In genomic region chr10:57785068-57785467, GRCh38 we compare ENCODE assay signal across 23 cellular contexts.
"Had no signal": no experiment of that assay in that cellular context is flagged by ENCODE, and none has a peak within 500 bp of the region (broad histone marks: within the 10 kb centered on the region; RNA-seq: fewer than 3 reads in every experiment).

No MANE protein-coding gene starts in this region.

- H3K4me3 ChIP-seq: ascending aorta, esophagus squamous epithelium, gastroesophageal sphincter, lower lobe of right lung, testis had no signal

- H3K9me3 ChIP-seq: ascending aorta, esophagus squamous epithelium, gastroesophageal sphincter, lower lobe of right lung, testis had no signal

- DNase-seq: activated CD4-positive, alpha-beta T cell treated with anti-CD3 and anti-CD28 coated beads, Interleukin-2, amount 50 U/mL, for 1 hour; activated CD4-positive, CD25-positive, alpha-beta regulatory T cell treated with anti-CD3 and anti-CD28 coated beads, Interleukin-2, amount 50 U/mL, for 72 hours; activated CD8-positive, alpha-beta T cell treated with anti-CD3 and anti-CD28 coated beads, Interleukin-2, amount 10 ng/mL, durations not matched to agents 7 days and 5 days; activated gamma-delta T cell treated with Interleukin-2 at 50 U/mL for 16 hours; brain microvascular endothelial cell; effector memory CD4-positive, alpha-beta T cell; esophagus squamous epithelium; head of caudate nucleus; hypothalamus; left colon; lower lobe of right lung; naive B cell; nucleus accumbens; small intestine; stimulated activated CD4-positive, alpha-beta T cell treated with anti-CD3 and anti-CD28 coated beads, Interleukin-15, amount 100 ng/mL, for 24 hours; stimulated activated naive B cell treated with anti-CD40 and anti-IgM and Interleukin-4, amounts not matched to agents 10 μg/mL and 1 μg/mL and 100 μg/mL, for 72 hours; testis had no signal

- FAIRE-seq: colon, endothelial cell of umbilical vein, islet of Langerhans, small intestine had no signal

- H3K27ac ChIP-seq: ascending aorta, brain microvascular endothelial cell, esophagus squamous epithelium, gastroesophageal sphincter, lower lobe of right lung, testis, VCaP had no signal

- H3K4me1 ChIP-seq: ascending aorta, esophagus squamous epithelium, gastroesophageal sphincter, lower lobe of right lung, testis had no signal

- H3K27me3 ChIP-seq: ascending aorta, brain microvascular endothelial cell, esophagus squamous epithelium, gastroesophageal sphincter, testis had no signal

- H3K36me3 ChIP-seq: ascending aorta, brain microvascular endothelial cell, esophagus squamous epithelium, gastroesophageal sphincter, lower lobe of right lung had no signal
